8 cellular contexts compared by ENCODE assay signal in the genomic region with DNA sequence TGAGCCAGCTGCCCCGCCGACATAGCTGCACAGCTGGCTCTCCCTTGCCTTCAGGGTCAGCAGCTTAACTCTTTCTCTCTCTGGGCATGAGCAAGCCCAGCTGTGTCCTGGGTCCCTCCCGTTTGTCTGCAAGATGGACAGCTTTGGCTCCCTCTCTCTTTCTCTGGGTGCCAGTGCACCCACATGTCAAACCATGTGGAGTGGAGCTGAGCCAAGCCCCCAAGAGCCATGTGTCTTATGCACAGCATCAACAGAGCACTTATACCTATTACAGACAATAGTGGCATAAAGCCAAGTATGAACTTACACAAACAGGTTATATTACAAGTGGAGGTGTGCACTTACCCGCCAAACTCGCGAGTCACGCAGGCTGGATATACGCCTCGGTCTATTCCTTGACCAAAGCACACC. TPM values are rescaled to one million over a fixed set of nuclear protein-coding genes. Genes with fewer than 3 reads are reported as not detected.
DNase-seq lines count a peak whose midpoint lies in the region; ATAC-seq and TF ChIP-seq lines count a peak whose summit lies in the region.

No MANE protein-coding gene starts in this region.

- H3K27me3 ChIP-seq in neural cell (ENCODE audit: insufficient read depth, low read depth, low read length) = no peaks in the 10 kb centered on the region

- peak; percentile 35 for DNase-seq in activated naive CD4-positive, alpha-beta T cell treated with anti-CD3 and anti-CD28 coated beads, Interleukin-2, amount 10 ng/mL, durations not matched to agents 7 days and 5 days
- DNase-seq in activated naive CD4-positive, alpha-beta T cell treated with anti-CD3 and anti-CD28 coated beads, Interleukin-2, amount 50 U/mL, for 16 hours = no peak
- DNase-seq in NCI-H2171 (lab: John Stamatoyannopoulos, UW) (peak; percentile 71), choroid plexus epithelial cell (ENCODE audit: low read depth) (peak; percentile 75)

- ATAC-seq in HG03565 (IDR thresholded peaks at IDR 0.05; ENCODE audit: unreplicated experiment) (no peak), HG03135 (IDR thresholded peaks at IDR 0.05; ENCODE audit: unreplicated experiment) (no peak), GM18907 (IDR thresholded peaks at IDR 0.05; ENCODE audit: unreplicated experiment) (no peak)

- no peak overlapping the region for H2AFZ ChIP-seq in neural cell (ENCODE audit: low read depth, low read length)

- H3K9me3 Mint-ChIP-seq in activated naive CD4-positive, alpha-beta T cell treated with anti-CD3 and anti-CD28 coated beads, Interleukin-2, amount 10 ng/mL, durations not matched to agents 7 days and 5 days = no peaks in the 10 kb centered on the region

- H3F3A ChIP-seq in neural cell (ENCODE audit: insufficient read depth, low read length, poor library complexity, severe bottlenecking) = no peaks in the 10 kb centered on the region

- CTCF ChIA-PET in activated naive CD4-positive, alpha-beta T cell treated with anti-CD3 and anti-CD28 coated beads, Interleukin-2, amount 10 ng/mL, durations not matched to agents 7 days and 5 days (lab: Charles Lee) = interaction anchor here (0.7 to 4.4 kb wide), 13 partner anchors 10 to 387 kb away, joined by 3 to 68 read pairs (median 4); no protein-coding TSS in a partner anchor

- no peak for TF ChIP-seq EP300 in neural cell (conservative IDR thresholded peaks at IDR 0.05; ENCODE audit: poor library complexity, severe bottlenecking)

- H3K27ac Mint-ChIP-seq in activated naive CD4-positive, alpha-beta T cell treated with anti-CD3 and anti-CD28 coated beads, Interleukin-2, amount 10 ng/mL, durations not matched to agents 7 days and 5 days = no peak overlapping the region

- no peaks in the 10 kb centered on the region for H3K36me3 Mint-ChIP-seq in activated naive CD4-positive, alpha-beta T cell treated with anti-CD3 and anti-CD28 coated beads, Interleukin-2, amount 10 ng/mL, durations not matched to agents 7 days and 5 days

- H3K79me2 ChIP-seq in neural cell (replicated peaks; ENCODE audit: insufficient read depth, low read length) = no peaks in the 10 kb centered on the region

- H3K27me3 Mint-ChIP-seq in activated naive CD4-positive, alpha-beta T cell treated with anti-CD3 and anti-CD28 coated beads, Interleukin-2, amount 10 ng/mL, durations not matched to agents 7 days and 5 days = peaks cover 50% of the 10 kb centered on the region

- TF ChIP-seq CTCF in choroid plexus epithelial cell (conservative IDR thresholded peaks at IDR 0.05; ENCODE audit: low read depth, low read length) = peak; percentile 76
- TF ChIP-seq CTCF in neural cell (IDR thresholded peaks at IDR 0.05; ENCODE audit: poor library complexity, severe bottlenecking) = peak; percentile 36

- no peaks in the 10 kb centered on the region for H3K9me3 ChIP-seq in neural cell (ENCODE audit: low read length)

- H3K4me3 ChIP-seq in choroid plexus epithelial cell (ENCODE audit: low read depth, low read length) (no peak overlapping the region), neural cell (ENCODE audit: low read length) (no peak overlapping the region)

- H4K20me1 ChIP-seq in neural cell (ENCODE audit: insufficient read depth) = no peaks in the 10 kb centered on the region

- no peaks in the 10 kb centered on the region for H3K9me2 ChIP-seq in neural cell (ENCODE audit: insufficient read depth, low read length)

- H3K4me3 Mint-ChIP-seq in activated naive CD4-positive, alpha-beta T cell treated with anti-CD3 and anti-CD28 coated beads, Interleukin-2, amount 10 ng/mL, durations not matched to agents 7 days and 5 days = no peak overlapping the region

- no peaks in the 10 kb centered on the region for H3K36me3 ChIP-seq in neural cell (ENCODE audit: insufficient read depth, low read length)

- no peak for TF ChIP-seq RAD21 in neural cell (conservative IDR thresholded peaks at IDR 0.05)

- no peak overlapping the region for H3K4me2 ChIP-seq in neural cell (ENCODE audit: low read length)

- H3K4me1 Mint-ChIP-seq in activated naive CD4-positive, alpha-beta T cell treated with anti-CD3 and anti-CD28 coated beads, Interleukin-2, amount 10 ng/mL, durations not matched to agents 7 days and 5 days = no peaks in the 10 kb centered on the region

- no peak overlapping the region for H3K27ac ChIP-seq in neural cell (ENCODE audit: low read length)

- no peak overlapping the region for H3K9ac ChIP-seq in neural cell (ENCODE audit: low read length)

TF ChIP-seq in neural cell, 6 proteins besides CTCF, POLR2A, EP300 and RAD21:
- TF ChIP-seq POLR2AphosphoS5 (IDR thresholded peaks at IDR 0.05) (no peak), TAF1 (IDR thresholded peaks at IDR 0.05; ENCODE audit: low read depth) (no peak), EZH2 (IDR thresholded peaks at IDR 0.05; ENCODE audit: borderline replicate concordance, insufficient read depth, low read length, poor library complexity, severe bottlenecking) (no peak), MXI1 (conservative IDR thresholded peaks at IDR 0.05; ENCODE audit: poor library complexity, severe bottlenecking) (no peak), SMC3 (conservative IDR thresholded peaks at IDR 0.05; ENCODE audit: poor library complexity) (no peak)
- TF ChIP-seq, protein P1, sequence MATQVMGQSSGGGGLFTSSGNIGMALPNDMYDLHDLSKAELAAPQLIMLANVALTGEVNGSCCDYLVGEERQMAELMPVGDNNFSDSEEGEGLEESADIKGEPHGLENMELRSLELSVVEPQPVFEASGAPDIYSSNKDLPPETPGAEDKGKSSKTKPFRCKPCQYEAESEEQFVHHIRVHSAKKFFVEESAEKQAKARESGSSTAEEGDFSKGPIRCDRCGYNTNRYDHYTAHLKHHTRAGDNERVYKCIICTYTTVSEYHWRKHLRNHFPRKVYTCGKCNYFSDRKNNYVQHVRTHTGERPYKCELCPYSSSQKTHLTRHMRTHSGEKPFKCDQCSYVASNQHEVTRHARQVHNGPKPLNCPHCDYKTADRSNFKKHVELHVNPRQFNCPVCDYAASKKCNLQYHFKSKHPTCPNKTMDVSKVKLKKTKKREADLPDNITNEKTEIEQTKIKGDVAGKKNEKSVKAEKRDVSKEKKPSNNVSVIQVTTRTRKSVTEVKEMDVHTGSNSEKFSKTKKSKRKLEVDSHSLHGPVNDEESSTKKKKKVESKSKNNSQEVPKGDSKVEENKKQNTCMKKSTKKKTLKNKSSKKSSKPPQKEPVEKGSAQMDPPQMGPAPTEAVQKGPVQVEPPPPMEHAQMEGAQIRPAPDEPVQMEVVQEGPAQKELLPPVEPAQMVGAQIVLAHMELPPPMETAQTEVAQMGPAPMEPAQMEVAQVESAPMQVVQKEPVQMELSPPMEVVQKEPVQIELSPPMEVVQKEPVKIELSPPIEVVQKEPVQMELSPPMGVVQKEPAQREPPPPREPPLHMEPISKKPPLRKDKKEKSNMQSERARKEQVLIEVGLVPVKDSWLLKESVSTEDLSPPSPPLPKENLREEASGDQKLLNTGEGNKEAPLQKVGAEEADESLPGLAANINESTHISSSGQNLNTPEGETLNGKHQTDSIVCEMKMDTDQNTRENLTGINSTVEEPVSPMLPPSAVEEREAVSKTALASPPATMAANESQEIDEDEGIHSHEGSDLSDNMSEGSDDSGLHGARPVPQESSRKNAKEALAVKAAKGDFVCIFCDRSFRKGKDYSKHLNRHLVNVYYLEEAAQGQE (IDR thresholded peaks at IDR 0.05; ENCODE audit: borderline replicate concordance) = no peak

RNA-seq across cellular contexts. Expression of a gene that starts 35.7 kb away (rescaled TPM):
- polyA plus RNA-seq in neural cell = 11.7 and 15.1 TPM in 2 replicates
- polyA minus RNA-seq in neural cell = 45.0 and 69.5 TPM in 2 replicates

RNA-seq across cellular contexts. Expression of a gene that starts 49.2 kb away (rescaled TPM):
- polyA plus RNA-seq in neural cell = 1.5 and 2.0 TPM in 2 replicates
- polyA minus RNA-seq in neural cell = 0.46 and 0.73 TPM in 2 replicates
